12 cellular contexts compared by ENCODE assay signal in genomic region chr17:59725691-59726090, GRCh38. TPM values are rescaled to one million over a fixed set of nuclear protein-coding genes. Genes with fewer than 3 reads are reported as not detected.
DNase-seq lines count a peak whose midpoint lies in the region; ATAC-seq and TF ChIP-seq lines count a peak whose summit lies in the region.
"Had no signal": no experiment of that assay in that cellular context is flagged by ENCODE, and none has a peak within 500 bp of the region (broad histone marks: within the 10 kb centered on the region; RNA-seq: fewer than 3 reads in every experiment).

No MANE protein-coding gene starts in this region.

- H3K4me3 Mint-ChIP-seq in naive thymus-derived CD4-positive, alpha-beta T cell, result no peak overlapping the region
- H3K4me3 Mint-ChIP-seq in natural killer cell, result no peak overlapping the region
- H3K4me3 Mint-ChIP-seq: activated naive CD4-positive, alpha-beta T cell treated with anti-CD3 and anti-CD28 coated beads for 36 hours had no signal

- H3K9me3 Mint-ChIP-seq in naive thymus-derived CD4-positive, alpha-beta T cell, result no peaks in the 10 kb centered on the region
- H3K9me3 Mint-ChIP-seq in natural killer cell, result no peaks in the 10 kb centered on the region
- H3K9me3 Mint-ChIP-seq: activated naive CD4-positive, alpha-beta T cell treated with anti-CD3 and anti-CD28 coated beads for 36 hours had no signal

- H3K79me2 ChIP-seq in ACC112 (ENCODE audit: control insufficient read depth, insufficient read depth, low read length, unreplicated experiment), result peaks cover 75% of the 10 kb centered on the region

- peak overlapping the region; percentile 71 for H3K27ac ChIP-seq in ACC112 (ENCODE audit: low read depth, low read length)
- H3K27ac ChIP-seq in naive thymus-derived CD4-positive, alpha-beta T cell (ENCODE audit: low read depth, low read length), result no peak overlapping the region

- TF ChIP-seq CTCF in epithelial cell of esophagus (IDR thresholded peaks at IDR 0.05; ENCODE audit: insufficient read depth, low read depth, low read length, missing control alignments) (no peak), natural killer cell (IDR thresholded peaks at IDR 0.05) (no peak)

- H3K36me3 Mint-ChIP-seq in naive thymus-derived CD4-positive, alpha-beta T cell, result peaks cover 0 to 7% (median 0%) of the 10 kb centered on the region in 5 donors
- no peaks in the 10 kb centered on the region for H3K36me3 Mint-ChIP-seq in natural killer cell

- H3K36me3 ChIP-seq in ACC112 (ENCODE audit: insufficient read depth, low read length), result 0 out of 2 replicates have a peak, but pooled peaks cover 5% of the 10 kb centered on the region
- no peaks in the 10 kb centered on the region for H3K36me3 ChIP-seq in naive thymus-derived CD4-positive, alpha-beta T cell (ENCODE audit: control insufficient read depth in 2 of 3, insufficient read depth in 3 of 3, low read length in 3 of 3)

- peaks cover 13 to 45% (median 39%) of the 10 kb centered on the region in 7 donors for H3K4me1 Mint-ChIP-seq in naive thymus-derived CD4-positive, alpha-beta T cell
- H3K4me1 Mint-ChIP-seq in natural killer cell, result peaks cover 33 to 40% of the 10 kb centered on the region in 2 donors

- H3K27me3 Mint-ChIP-seq in naive thymus-derived CD4-positive, alpha-beta T cell, result no peaks in the 10 kb centered on the region
- H3K27me3 Mint-ChIP-seq in natural killer cell (ENCODE audit: low read depth in 2 of 2), result no peaks in the 10 kb centered on the region

- POLR2A ChIA-PET in naive thymus-derived CD4-positive, alpha-beta T cell (lab: Charles Lee), result no interaction called here

- peaks cover 8% of the 10 kb centered on the region for H3K4me1 ChIP-seq in ACC112 (ENCODE audit: control insufficient read depth, insufficient read depth, low read length, unreplicated experiment)
- peaks cover 0 to 8% of the 10 kb centered on the region in 2 donors for H3K4me1 ChIP-seq in naive thymus-derived CD4-positive, alpha-beta T cell (ENCODE audit: control insufficient read depth in 2 of 2, insufficient read depth in 2 of 2, low read length in 2 of 2)

- peak overlapping the region in 1 of 9 donors; percentile 54 for H3K27ac Mint-ChIP-seq in naive thymus-derived CD4-positive, alpha-beta T cell
- no peak overlapping the region for H3K27ac Mint-ChIP-seq in natural killer cell
- H3K27ac Mint-ChIP-seq: activated naive CD4-positive, alpha-beta T cell treated with anti-CD3 and anti-CD28 coated beads for 36 hours had no signal

- no peaks in the 10 kb centered on the region for H3K9me3 ChIP-seq in naive thymus-derived CD4-positive, alpha-beta T cell (ENCODE audit: control insufficient read depth in 2 of 3, low read length in 3 of 3)

- intact Hi-C loops in naive thymus-derived CD4-positive, alpha-beta T cell (cut with micrococcal nuclease), result no loop called here
- intact Hi-C loops in natural killer cell (cut with micrococcal nuclease), result no loop called here

- ATAC-seq in naive thymus-derived CD4-positive, alpha-beta T cell, result peak; percentile 16
- ATAC-seq in GM18858 (IDR thresholded peaks at IDR 0.05; ENCODE audit: unreplicated experiment) (no peak), natural killer cell (no peak), HG03175 (IDR thresholded peaks at IDR 0.05; ENCODE audit: unreplicated experiment) (no peak)

- H3K27me3 ChIP-seq in ACC112 (ENCODE audit: insufficient read depth, low read length), result no peaks in the 10 kb centered on the region
- no peaks in the 10 kb centered on the region for H3K27me3 ChIP-seq in naive thymus-derived CD4-positive, alpha-beta T cell (ENCODE audit: control insufficient read depth in 2 of 2, insufficient read depth in 2 of 2, low read length in 2 of 2)

- H2AFZ ChIP-seq in ACC112 (ENCODE audit: low read length, unreplicated experiment), result no peak overlapping the region

- CTCF ChIA-PET in naive thymus-derived CD4-positive, alpha-beta T cell (lab: Charles Lee), result no interaction called here

- DNase-seq in NCI-H774 (lab: John Stamatoyannopoulos, UW) (peak; percentile 14), epithelial cell of esophagus (ENCODE audit: low read depth) (peak; percentile 22), natural killer cell (no peak)
- DNase-seq in naive thymus-derived CD4-positive, alpha-beta T cell, result no peak
- no peak for DNase-seq in stimulated activated CD8-positive, alpha-beta memory T cell treated with anti-CD3 and anti-CD28 coated beads, Interleukin-4, amount 100 ng/mL, for 48 hours
- DNase-seq: activated CD4-positive, alpha-beta T cell treated with anti-CD3 and anti-CD28 coated beads, Interleukin-2, amount 50 U/mL, for 1 hour; activated naive CD4-positive, alpha-beta T cell treated with anti-CD3 and anti-CD28 coated beads for 36 hours; effector CD8-positive, alpha-beta T cell; H7 had no signal

- H3K4me3 ChIP-seq in ACC112 (ENCODE audit: low read depth, low read length) (peak overlapping the region; percentile 52), epithelial cell of esophagus (ENCODE audit: low read length) (no peak overlapping the region)
- H3K4me3 ChIP-seq in naive thymus-derived CD4-positive, alpha-beta T cell (ENCODE audit: low read length), result no peak overlapping the region

RNA-seq across cellular contexts. Expression of gene VMP1, which starts 18.2 kb away (rescaled TPM):
- 100 to 1,000 TPM in 2 of 5 experiments, 10 to 100 TPM in 3; 70.3 to 370 (median 82.5) TPM for total RNA-seq in naive thymus-derived CD4-positive, alpha-beta T cell
- 10 to 100 TPM; 42.0 to 48.4 TPM for polyA plus RNA-seq in naive thymus-derived CD4-positive, alpha-beta T cell
- 100 to 1,000 TPM; 136 to 175 (median 162) TPM for total RNA-seq in natural killer cell

RNA-seq across cellular contexts. Expression of gene PTRH2, which starts 18.5 kb away (rescaled TPM):
- total RNA-seq in naive thymus-derived CD4-positive, alpha-beta T cell, result 10 to 100 TPM in 3 of 5 experiments, 1 to 10 TPM in 2; 6.1 to 24.1 (median 15.0) TPM
- polyA plus RNA-seq in naive thymus-derived CD4-positive, alpha-beta T cell, result 10 to 100 TPM; 17.9 to 25.1 TPM
- 10 to 100 TPM in 1 of 3 donors, 1 to 10 TPM in 2; 5.9 to 10.5 (median 6.6) TPM for total RNA-seq in natural killer cell

Comparison
In these comparisons a context has a peak if more than half of its experiments do, and no peak if none do; other contexts are left out.
1. DNase-seq: peak in NCI-H774 (single experiment) and epithelial cell of esophagus (single experiment); none in naive thymus-derived CD4-positive, alpha-beta T cell (0 of 9), stimulated activated CD8-positive, alpha-beta memory T cell treated with anti-CD3 and anti-CD28 coated beads, Interleukin-4, amount 100 ng/mL, for 48 hours (single experiment) and natural killer cell (single experiment).